In genomic region chr16:67935402-67936123, GRCh38 we compare ENCODE assay signal across 1 cellular context.
TF ChIP-seq lines count a peak whose summit lies in the region.

No MANE protein-coding gene starts in this region.

TF ChIP-seq in A549, 52 proteins besides CTCF, POLR2A, EP300 and RAD21 (continued from another document):
- TF ChIP-seq, protein P1, sequence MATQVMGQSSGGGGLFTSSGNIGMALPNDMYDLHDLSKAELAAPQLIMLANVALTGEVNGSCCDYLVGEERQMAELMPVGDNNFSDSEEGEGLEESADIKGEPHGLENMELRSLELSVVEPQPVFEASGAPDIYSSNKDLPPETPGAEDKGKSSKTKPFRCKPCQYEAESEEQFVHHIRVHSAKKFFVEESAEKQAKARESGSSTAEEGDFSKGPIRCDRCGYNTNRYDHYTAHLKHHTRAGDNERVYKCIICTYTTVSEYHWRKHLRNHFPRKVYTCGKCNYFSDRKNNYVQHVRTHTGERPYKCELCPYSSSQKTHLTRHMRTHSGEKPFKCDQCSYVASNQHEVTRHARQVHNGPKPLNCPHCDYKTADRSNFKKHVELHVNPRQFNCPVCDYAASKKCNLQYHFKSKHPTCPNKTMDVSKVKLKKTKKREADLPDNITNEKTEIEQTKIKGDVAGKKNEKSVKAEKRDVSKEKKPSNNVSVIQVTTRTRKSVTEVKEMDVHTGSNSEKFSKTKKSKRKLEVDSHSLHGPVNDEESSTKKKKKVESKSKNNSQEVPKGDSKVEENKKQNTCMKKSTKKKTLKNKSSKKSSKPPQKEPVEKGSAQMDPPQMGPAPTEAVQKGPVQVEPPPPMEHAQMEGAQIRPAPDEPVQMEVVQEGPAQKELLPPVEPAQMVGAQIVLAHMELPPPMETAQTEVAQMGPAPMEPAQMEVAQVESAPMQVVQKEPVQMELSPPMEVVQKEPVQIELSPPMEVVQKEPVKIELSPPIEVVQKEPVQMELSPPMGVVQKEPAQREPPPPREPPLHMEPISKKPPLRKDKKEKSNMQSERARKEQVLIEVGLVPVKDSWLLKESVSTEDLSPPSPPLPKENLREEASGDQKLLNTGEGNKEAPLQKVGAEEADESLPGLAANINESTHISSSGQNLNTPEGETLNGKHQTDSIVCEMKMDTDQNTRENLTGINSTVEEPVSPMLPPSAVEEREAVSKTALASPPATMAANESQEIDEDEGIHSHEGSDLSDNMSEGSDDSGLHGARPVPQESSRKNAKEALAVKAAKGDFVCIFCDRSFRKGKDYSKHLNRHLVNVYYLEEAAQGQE (IDR thresholded peaks at IDR 0.05): 0 out of 2 replicates have a peak, but pooled peaks have one; percentile 33
- TF ChIP-seq JUN (IDR thresholded peaks at IDR 0.05) (peak; percentile 79 to 87), E2F6 (IDR thresholded peaks at IDR 0.05; ENCODE audit: borderline replicate concordance, low read depth) (peak; percentile 80), CEBPB (IDR thresholded peaks at IDR 0.05) (no peak), CHD4 (IDR thresholded peaks at IDR 0.05; ENCODE audit: borderline replicate concordance) (no peak)
- TF ChIP-seq, protein P2, sequence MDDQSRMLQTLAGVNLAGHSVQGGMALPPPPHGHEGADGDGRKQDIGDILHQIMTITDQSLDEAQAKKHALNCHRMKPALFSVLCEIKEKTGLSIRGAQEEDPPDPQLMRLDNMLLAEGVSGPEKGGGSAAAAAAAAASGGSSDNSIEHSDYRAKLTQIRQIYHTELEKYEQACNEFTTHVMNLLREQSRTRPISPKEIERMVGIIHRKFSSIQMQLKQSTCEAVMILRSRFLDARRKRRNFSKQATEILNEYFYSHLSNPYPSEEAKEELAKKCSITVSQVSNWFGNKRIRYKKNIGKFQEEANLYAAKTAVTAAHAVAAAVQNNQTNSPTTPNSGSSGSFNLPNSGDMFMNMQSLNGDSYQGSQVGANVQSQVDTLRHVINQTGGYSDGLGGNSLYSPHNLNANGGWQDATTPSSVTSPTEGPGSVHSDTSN (IDR thresholded peaks at IDR 0.05): peak; percentile 59; the same call in 1 of the 2 replicates
- TF ChIP-seq, protein P3, sequence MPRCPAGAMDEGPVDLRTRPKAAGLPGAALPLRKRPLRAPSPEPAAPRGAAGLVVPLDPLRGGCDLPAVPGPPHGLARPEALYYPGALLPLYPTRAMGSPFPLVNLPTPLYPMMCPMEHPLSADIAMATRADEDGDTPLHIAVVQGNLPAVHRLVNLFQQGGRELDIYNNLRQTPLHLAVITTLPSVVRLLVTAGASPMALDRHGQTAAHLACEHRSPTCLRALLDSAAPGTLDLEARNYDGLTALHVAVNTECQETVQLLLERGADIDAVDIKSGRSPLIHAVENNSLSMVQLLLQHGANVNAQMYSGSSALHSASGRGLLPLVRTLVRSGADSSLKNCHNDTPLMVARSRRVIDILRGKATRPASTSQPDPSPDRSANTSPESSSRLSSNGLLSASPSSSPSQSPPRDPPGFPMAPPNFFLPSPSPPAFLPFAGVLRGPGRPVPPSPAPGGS (IDR thresholded peaks at IDR 0.05): peak; percentile 53; the same call in 1 of the 3 replicates
